Comparison of ENCODE assay signal across 1 cellular context in the genomic region with DNA sequence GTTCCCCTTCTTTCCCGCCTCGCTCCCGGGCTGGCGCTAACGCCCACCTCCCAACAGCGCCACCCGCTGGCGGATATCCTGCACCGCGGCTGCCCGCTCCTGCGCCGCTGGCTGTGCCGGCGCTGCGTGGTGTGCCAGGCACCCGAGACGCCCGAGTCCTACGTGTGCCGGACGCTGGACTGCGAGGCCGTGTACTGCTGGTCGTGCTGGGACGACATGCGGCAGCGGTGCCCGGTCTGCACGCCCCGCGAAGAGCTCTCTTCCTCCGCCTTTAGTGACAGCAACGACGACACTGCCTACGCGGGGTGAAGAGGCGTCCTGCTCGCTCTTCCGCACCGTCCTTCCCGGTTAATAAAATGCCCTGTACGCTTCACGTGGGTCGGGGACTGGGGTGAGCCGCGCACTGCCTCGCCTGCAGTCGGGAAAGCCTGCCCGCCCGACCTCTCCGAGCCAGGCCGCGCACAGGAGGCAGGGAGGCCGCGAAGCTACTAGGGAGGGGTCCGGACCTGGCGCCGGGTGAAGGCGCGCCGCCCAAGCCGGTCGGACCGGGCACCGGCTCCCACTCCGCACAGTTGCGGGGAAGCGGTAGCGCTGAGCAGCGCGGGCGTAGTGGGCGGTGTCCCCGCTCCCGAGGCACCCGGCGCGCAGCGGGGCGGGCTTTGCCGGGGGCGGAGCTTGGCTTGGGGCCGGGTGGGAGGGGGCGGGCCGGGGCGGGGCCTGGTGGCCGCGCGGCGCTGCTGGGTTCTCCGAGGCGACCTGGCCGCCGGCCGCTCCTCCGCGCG.
TF ChIP-seq lines count a peak whose summit lies in the region.

A gene with protein sequence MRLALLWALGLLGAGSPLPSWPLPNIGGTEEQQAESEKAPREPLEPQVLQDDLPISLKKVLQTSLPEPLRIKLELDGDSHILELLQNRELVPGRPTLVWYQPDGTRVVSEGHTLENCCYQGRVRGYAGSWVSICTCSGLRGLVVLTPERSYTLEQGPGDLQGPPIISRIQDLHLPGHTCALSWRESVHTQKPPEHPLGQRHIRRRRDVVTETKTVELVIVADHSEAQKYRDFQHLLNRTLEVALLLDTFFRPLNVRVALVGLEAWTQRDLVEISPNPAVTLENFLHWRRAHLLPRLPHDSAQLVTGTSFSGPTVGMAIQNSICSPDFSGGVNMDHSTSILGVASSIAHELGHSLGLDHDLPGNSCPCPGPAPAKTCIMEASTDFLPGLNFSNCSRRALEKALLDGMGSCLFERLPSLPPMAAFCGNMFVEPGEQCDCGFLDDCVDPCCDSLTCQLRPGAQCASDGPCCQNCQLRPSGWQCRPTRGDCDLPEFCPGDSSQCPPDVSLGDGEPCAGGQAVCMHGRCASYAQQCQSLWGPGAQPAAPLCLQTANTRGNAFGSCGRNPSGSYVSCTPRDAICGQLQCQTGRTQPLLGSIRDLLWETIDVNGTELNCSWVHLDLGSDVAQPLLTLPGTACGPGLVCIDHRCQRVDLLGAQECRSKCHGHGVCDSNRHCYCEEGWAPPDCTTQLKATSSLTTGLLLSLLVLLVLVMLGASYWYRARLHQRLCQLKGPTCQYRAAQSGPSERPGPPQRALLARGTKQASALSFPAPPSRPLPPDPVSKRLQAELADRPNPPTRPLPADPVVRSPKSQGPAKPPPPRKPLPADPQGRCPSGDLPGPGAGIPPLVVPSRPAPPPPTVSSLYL (plus strand): TSS at position 757 of the 782 bp plus-strand sequence. CDS start 71 bp downstream, outside the sequence.

TF ChIP-seq in HepG2, 621 proteins besides CTCF, POLR2A, EP300 and RAD21 (continues in another document):
- TF ChIP-seq ZNF709 (CRISPR knock-in tag; IDR thresholded peaks at IDR 0.05): peak; percentile 95
- TF ChIP-seq, protein P1, sequence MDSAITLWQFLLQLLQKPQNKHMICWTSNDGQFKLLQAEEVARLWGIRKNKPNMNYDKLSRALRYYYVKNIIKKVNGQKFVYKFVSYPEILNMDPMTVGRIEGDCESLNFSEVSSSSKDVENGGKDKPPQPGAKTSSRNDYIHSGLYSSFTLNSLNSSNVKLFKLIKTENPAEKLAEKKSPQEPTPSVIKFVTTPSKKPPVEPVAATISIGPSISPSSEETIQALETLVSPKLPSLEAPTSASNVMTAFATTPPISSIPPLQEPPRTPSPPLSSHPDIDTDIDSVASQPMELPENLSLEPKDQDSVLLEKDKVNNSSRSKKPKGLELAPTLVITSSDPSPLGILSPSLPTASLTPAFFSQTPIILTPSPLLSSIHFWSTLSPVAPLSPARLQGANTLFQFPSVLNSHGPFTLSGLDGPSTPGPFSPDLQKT (CRISPR knock-in tag; IDR thresholded peaks at IDR 0.05; ENCODE audit: borderline replicate concordance): no peak
- peak; percentile 92; the same call in 1 of the 2 replicates for TF ChIP-seq ZNF430 (CRISPR knock-in tag; IDR thresholded peaks at IDR 0.05)
- peak; percentile 87 for TF ChIP-seq NCOA1 (CRISPR knock-in tag; IDR thresholded peaks at IDR 0.05)
- TF ChIP-seq, protein P2, sequence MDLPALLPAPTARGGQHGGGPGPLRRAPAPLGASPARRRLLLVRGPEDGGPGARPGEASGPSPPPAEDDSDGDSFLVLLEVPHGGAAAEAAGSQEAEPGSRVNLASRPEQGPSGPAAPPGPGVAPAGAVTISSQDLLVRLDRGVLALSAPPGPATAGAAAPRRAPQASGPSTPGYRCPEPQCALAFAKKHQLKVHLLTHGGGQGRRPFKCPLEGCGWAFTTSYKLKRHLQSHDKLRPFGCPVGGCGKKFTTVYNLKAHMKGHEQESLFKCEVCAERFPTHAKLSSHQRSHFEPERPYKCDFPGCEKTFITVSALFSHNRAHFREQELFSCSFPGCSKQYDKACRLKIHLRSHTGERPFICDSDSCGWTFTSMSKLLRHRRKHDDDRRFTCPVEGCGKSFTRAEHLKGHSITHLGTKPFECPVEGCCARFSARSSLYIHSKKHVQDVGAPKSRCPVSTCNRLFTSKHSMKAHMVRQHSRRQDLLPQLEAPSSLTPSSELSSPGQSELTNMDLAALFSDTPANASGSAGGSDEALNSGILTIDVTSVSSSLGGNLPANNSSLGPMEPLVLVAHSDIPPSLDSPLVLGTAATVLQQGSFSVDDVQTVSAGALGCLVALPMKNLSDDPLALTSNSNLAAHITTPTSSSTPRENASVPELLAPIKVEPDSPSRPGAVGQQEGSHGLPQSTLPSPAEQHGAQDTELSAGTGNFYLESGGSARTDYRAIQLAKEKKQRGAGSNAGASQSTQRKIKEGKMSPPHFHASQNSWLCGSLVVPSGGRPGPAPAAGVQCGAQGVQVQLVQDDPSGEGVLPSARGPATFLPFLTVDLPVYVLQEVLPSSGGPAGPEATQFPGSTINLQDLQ (CRISPR knock-in tag; IDR thresholded peaks at IDR 0.05): peak; percentile 56; the same call in 1 of the 2 replicates
- TF ChIP-seq, protein P3, sequence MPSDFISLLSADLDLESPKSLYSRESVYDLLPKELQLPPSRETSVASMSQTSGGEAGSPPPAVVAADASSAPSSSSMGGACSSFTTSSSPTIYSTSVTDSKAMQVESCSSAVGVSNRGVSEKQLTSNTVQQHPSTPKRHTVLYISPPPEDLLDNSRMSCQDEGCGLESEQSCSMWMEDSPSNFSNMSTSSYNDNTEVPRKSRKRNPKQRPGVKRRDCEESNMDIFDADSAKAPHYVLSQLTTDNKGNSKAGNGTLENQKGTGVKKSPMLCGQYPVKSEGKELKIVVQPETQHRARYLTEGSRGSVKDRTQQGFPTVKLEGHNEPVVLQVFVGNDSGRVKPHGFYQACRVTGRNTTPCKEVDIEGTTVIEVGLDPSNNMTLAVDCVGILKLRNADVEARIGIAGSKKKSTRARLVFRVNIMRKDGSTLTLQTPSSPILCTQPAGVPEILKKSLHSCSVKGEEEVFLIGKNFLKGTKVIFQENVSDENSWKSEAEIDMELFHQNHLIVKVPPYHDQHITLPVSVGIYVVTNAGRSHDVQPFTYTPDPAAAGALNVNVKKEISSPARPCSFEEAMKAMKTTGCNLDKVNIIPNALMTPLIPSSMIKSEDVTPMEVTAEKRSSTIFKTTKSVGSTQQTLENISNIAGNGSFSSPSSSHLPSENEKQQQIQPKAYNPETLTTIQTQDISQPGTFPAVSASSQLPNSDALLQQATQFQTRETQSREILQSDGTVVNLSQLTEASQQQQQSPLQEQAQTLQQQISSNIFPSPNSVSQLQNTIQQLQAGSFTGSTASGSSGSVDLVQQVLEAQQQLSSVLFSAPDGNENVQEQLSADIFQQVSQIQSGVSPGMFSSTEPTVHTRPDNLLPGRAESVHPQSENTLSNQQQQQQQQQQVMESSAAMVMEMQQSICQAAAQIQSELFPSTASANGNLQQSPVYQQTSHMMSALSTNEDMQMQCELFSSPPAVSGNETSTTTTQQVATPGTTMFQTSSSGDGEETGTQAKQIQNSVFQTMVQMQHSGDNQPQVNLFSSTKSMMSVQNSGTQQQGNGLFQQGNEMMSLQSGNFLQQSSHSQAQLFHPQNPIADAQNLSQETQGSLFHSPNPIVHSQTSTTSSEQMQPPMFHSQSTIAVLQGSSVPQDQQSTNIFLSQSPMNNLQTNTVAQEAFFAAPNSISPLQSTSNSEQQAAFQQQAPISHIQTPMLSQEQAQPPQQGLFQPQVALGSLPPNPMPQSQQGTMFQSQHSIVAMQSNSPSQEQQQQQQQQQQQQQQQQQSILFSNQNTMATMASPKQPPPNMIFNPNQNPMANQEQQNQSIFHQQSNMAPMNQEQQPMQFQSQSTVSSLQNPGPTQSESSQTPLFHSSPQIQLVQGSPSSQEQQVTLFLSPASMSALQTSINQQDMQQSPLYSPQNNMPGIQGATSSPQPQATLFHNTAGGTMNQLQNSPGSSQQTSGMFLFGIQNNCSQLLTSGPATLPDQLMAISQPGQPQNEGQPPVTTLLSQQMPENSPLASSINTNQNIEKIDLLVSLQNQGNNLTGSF (CRISPR knock-in tag; IDR thresholded peaks at IDR 0.05): no peak
- TF ChIP-seq, protein P4, sequence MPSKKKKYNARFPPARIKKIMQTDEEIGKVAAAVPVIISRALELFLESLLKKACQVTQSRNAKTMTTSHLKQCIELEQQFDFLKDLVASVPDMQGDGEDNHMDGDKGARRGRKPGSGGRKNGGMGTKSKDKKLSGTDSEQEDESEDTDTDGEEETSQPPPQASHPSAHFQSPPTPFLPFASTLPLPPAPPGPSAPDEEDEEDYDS (CRISPR knock-in tag; IDR thresholded peaks at IDR 0.05): 0 out of 2 replicates have a peak, but pooled peaks have one; percentile 6
- no peak for TF ChIP-seq RBM22 (optimal IDR thresholded peaks at IDR 0.05; ENCODE audit: low read length)
- TF ChIP-seq IKZF4 (CRISPR knock-in tag; IDR thresholded peaks at IDR 0.05; ENCODE audit: borderline replicate concordance, low read depth, not compliant biosample characterization): peak; percentile 91
- TF ChIP-seq, protein P5, sequence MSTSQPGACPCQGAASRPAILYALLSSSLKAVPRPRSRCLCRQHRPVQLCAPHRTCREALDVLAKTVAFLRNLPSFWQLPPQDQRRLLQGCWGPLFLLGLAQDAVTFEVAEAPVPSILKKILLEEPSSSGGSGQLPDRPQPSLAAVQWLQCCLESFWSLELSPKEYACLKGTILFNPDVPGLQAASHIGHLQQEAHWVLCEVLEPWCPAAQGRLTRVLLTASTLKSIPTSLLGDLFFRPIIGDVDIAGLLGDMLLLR (CRISPR knock-in tag; IDR thresholded peaks at IDR 0.05): 0 out of 2 replicates have a peak, but pooled peaks have one; percentile 70
- no peak for TF ChIP-seq TOE1 (CRISPR knock-in tag; IDR thresholded peaks at IDR 0.05)
- TF ChIP-seq ZNF552 (CRISPR knock-in tag; IDR thresholded peaks at IDR 0.05; ENCODE audit: borderline replicate concordance): 0 out of 2 replicates have a peak, but pooled peaks have one; percentile 29
- TF ChIP-seq PHF5A (CRISPR knock-in tag; IDR thresholded peaks at IDR 0.05; ENCODE audit: low read depth, unreplicated experiment): peak; percentile 48
- no peak for TF ChIP-seq ZNF878 (CRISPR knock-in tag; IDR thresholded peaks at IDR 0.05)
- TF ChIP-seq ZNF562 (CRISPR knock-in tag; IDR thresholded peaks at IDR 0.05; ENCODE audit: borderline replicate concordance): no peak
- peak; percentile 87 for TF ChIP-seq TBX2 (CRISPR knock-in tag; IDR thresholded peaks at IDR 0.05; ENCODE audit: borderline replicate concordance)
- TF ChIP-seq ZNF772 (CRISPR knock-in tag; IDR thresholded peaks at IDR 0.05): peak; percentile 90
- TF ChIP-seq, protein P6, sequence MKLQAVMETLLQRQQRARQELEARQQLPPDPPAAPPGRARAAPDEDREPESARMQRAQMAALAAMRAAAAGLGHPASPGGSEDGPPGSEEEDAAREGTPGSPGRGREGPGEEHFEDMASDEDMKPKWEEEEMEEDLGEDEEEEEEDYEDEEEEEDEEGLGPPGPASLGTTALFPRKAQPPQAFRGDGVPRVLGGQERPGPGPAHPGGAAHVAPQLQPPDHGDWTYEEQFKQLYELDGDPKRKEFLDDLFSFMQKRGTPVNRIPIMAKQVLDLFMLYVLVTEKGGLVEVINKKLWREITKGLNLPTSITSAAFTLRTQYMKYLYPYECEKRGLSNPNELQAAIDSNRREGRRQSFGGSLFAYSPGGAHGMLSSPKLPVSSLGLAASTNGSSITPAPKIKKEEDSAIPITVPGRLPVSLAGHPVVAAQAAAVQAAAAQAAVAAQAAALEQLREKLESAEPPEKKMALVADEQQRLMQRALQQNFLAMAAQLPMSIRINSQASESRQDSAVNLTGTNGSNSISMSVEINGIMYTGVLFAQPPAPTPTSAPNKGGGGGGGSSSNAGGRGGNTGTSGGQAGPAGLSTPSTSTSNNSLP (IDR thresholded peaks at IDR 0.05; ENCODE audit: low read depth, low read length): no peak
- TF ChIP-seq, protein P7, sequence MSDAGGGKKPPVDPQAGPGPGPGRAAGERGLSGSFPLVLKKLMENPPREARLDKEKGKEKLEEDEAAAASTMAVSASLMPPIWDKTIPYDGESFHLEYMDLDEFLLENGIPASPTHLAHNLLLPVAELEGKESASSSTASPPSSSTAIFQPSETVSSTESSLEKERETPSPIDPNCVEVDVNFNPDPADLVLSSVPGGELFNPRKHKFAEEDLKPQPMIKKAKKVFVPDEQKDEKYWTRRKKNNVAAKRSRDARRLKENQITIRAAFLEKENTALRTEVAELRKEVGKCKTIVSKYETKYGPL (CRISPR knock-in tag; IDR thresholded peaks at IDR 0.05): no peak
- TF ChIP-seq, protein P8, sequence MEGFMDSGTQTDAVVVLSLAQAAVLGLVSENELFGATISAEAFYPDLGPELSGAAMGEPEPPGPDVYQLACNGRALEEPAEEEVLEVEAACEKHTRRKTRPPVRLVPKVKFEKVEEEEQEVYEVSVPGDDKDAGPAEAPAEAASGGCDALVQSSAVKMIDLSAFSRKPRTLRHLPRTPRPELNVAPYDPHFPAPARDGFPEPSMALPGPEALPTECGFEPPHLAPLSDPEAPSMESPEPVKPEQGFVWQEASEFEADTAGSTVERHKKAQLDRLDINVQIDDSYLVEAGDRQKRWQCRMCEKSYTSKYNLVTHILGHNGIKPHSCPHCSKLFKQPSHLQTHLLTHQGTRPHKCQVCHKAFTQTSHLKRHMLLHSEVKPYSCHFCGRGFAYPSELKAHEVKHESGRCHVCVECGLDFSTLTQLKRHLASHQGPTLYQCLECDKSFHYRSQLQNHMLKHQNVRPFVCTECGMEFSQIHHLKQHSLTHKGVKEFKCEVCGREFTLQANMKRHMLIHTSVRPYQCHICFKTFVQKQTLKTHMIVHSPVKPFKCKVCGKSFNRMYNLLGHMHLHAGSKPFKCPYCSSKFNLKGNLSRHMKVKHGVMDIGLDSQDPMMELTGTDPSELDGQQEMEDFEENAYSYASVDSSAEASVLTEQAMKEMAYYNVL (CRISPR knock-in tag; IDR thresholded peaks at IDR 0.05; ENCODE audit: borderline replicate concordance): peak; percentile 57; the same call in 1 of the 2 replicates
- TF ChIP-seq ZBTB20 (CRISPR knock-in tag; IDR thresholded peaks at IDR 0.05; ENCODE audit: borderline replicate concordance, low read depth): no peak
- peak; percentile 71; the same call in 1 of the 2 replicates for TF ChIP-seq ZFY (CRISPR knock-in tag; IDR thresholded peaks at IDR 0.05)
- no peak for TF ChIP-seq MZF1 (CRISPR knock-in tag; IDR thresholded peaks at IDR 0.05; ENCODE audit: borderline replicate concordance)
- no peak for TF ChIP-seq TBP (CRISPR knock-in tag; IDR thresholded peaks at IDR 0.05)
- TF ChIP-seq, protein P9, sequence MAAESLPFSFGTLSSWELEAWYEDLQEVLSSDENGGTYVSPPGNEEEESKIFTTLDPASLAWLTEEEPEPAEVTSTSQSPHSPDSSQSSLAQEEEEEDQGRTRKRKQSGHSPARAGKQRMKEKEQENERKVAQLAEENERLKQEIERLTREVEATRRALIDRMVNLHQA (CRISPR knock-in tag; IDR thresholded peaks at IDR 0.05): no peak
- TF ChIP-seq ZBTB3 (CRISPR knock-in tag; IDR thresholded peaks at IDR 0.05; ENCODE audit: borderline replicate concordance, low read depth): peak; percentile 56; the same call in 1 of the 2 replicates
- no peak for TF ChIP-seq ZKSCAN5 (CRISPR knock-in tag; IDR thresholded peaks at IDR 0.05)
- no peak; the same call in 1 of the 2 replicates for TF ChIP-seq ZFP82 (CRISPR knock-in tag; IDR thresholded peaks at IDR 0.05; ENCODE audit: borderline replicate concordance)
- TF ChIP-seq, protein P10, sequence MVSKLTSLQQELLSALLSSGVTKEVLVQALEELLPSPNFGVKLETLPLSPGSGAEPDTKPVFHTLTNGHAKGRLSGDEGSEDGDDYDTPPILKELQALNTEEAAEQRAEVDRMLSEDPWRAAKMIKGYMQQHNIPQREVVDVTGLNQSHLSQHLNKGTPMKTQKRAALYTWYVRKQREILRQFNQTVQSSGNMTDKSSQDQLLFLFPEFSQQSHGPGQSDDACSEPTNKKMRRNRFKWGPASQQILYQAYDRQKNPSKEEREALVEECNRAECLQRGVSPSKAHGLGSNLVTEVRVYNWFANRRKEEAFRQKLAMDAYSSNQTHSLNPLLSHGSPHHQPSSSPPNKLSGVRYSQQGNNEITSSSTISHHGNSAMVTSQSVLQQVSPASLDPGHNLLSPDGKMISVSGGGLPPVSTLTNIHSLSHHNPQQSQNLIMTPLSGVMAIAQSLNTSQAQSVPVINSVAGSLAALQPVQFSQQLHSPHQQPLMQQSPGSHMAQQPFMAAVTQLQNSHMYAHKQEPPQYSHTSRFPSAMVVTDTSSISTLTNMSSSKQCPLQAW (CRISPR knock-in tag; IDR thresholded peaks at IDR 0.05): peak; percentile 93
